Comparison of ENCODE assay signal across 16 cellular contexts in genomic region chr6:138833819-138834539, GRCh38. TPM values are rescaled to one million over a fixed set of nuclear protein-coding genes. Genes with fewer than 3 reads are reported as not detected.
DNase-seq lines count a peak whose midpoint lies in the region; ATAC-seq, FAIRE-seq and TF ChIP-seq lines count a peak whose summit lies in the region.
"Had no signal": no experiment of that assay in that cellular context is flagged by ENCODE, and none has a peak within 500 bp of the region (broad histone marks: within the 10 kb centered on the region; RNA-seq: fewer than 3 reads in every experiment).

No MANE protein-coding gene starts in this region.

- no peak overlapping the region for H2BK120ac ChIP-seq in mesendoderm (ENCODE audit: low read depth, low read length)

- H3K79me2 ChIP-seq in Karpas-422 (ENCODE audit: low read length) (no peaks in the 10 kb centered on the region), mesendoderm (ENCODE audit: control insufficient read depth, insufficient read depth, low read length) (no peaks in the 10 kb centered on the region)

- peak; percentile 27 for DNase-seq in Karpas-422
- peak; percentile 98 for DNase-seq in NCI-H2171 treated with DMSO at 0.1 percent for 48 hours (lab: John Stamatoyannopoulos, UW)
- DNase-seq in choroid plexus epithelial cell (ENCODE audit: low read depth): peak; percentile 75
- peak in 1 of 6 donors; percentile 22 for DNase-seq in pancreas
- no peak for DNase-seq in mesendoderm
- no peak for DNase-seq in activated gamma-delta T cell treated with Interleukin-2 at 50 U/mL for 16 hours
- DNase-seq: activated T-cell treated with anti-CD3 and anti-CD28 coated beads, Interleukin-2, amount 50 U/mL, for 48 hours; stimulated activated naive B cell treated with anti-CD40 and anti-IgM and Interleukin-4, amounts not matched to agents 10 μg/mL and 1 μg/mL and 100 μg/mL, for 72 hours had no signal

- H3K18ac ChIP-seq in mesendoderm (ENCODE audit: low read length): no peak overlapping the region

- no peaks in the 10 kb centered on the region for H3K79me1 ChIP-seq in mesendoderm (ENCODE audit: low read length)

- H3K9me2 ChIP-seq in Karpas-422 (replicated peaks; ENCODE audit: insufficient read depth, low read length): no peaks in the 10 kb centered on the region

- H4K20me1 ChIP-seq in Karpas-422 (ENCODE audit: insufficient read depth, low read depth, low read length): no peaks in the 10 kb centered on the region

- TF ChIP-seq CTCF in choroid plexus epithelial cell (conservative IDR thresholded peaks at IDR 0.05; ENCODE audit: low read depth, low read length): no peak
- TF ChIP-seq CTCF in pancreas (IDR thresholded peaks at IDR 0.05): no peak

- H2AFZ ChIP-seq in Karpas-422 (ENCODE audit: low read length): no peak overlapping the region
- H2AFZ ChIP-seq: neural progenitor cell had no signal

- 48 to 49% methylated on average over 4 of the region's 4 CpGs for WGBS in pancreas, 2 donors
- WGBS in mesendoderm (ENCODE audit: extremely low coverage, insufficient coverage, low lambda C conversion rate): no CpG with 5 or more reads among the region's 4 CpGs

- H2BK15ac ChIP-seq in mesendoderm (replicated peaks; ENCODE audit: low read depth): no peak overlapping the region

- H4K5ac ChIP-seq in mesendoderm (ENCODE audit: low read length): no peak overlapping the region

- no peak overlapping the region for H2BK5ac ChIP-seq in mesendoderm (ENCODE audit: low read length)

- H3K9ac ChIP-seq in Karpas-422 (ENCODE audit: low read length) (no peak overlapping the region), mesendoderm (ENCODE audit: low read length) (no peak overlapping the region)
- H3K9ac ChIP-seq: neural progenitor cell had no signal

- no peaks in the 10 kb centered on the region for H3K36me3 ChIP-seq in Karpas-422 (ENCODE audit: insufficient read depth, low read length)
- no peaks in the 10 kb centered on the region for H3K36me3 ChIP-seq in pancreas
- H3K36me3 ChIP-seq in mesendoderm (ENCODE audit: control insufficient read depth, insufficient read depth, low read length): no peaks in the 10 kb centered on the region
- H3K36me3 ChIP-seq: esophagus muscularis mucosa, neural progenitor cell had no signal

- H3K27me3 ChIP-seq in Karpas-422 (ENCODE audit: low read length) (no peaks in the 10 kb centered on the region), pancreas (no peaks in the 10 kb centered on the region), mesendoderm (ENCODE audit: insufficient read depth, low read length, poor library complexity) (no peaks in the 10 kb centered on the region)
- H3K27me3 ChIP-seq: esophagus muscularis mucosa, neural progenitor cell had no signal

- no peak overlapping the region for H4K8ac ChIP-seq in mesendoderm (ENCODE audit: low read depth, low read length)

- no peak overlapping the region for H3K4me3 ChIP-seq in Karpas-422 (ENCODE audit: low read length)
- H3K4me3 ChIP-seq in choroid plexus epithelial cell (ENCODE audit: low read depth, low read length): no peak overlapping the region
- no peak overlapping the region for H3K4me3 ChIP-seq in pancreas
- H3K4me3 ChIP-seq in mesendoderm (ENCODE audit: low read length): no peak overlapping the region
- H3K4me3 ChIP-seq: esophagus muscularis mucosa, neural progenitor cell had no signal

- ATAC-seq in pancreas (peak; percentile 50 to 79 (median 59)), HG03108 (IDR thresholded peaks at IDR 0.05; ENCODE audit: unreplicated experiment) (no peak), GM18909 (IDR thresholded peaks at IDR 0.05; ENCODE audit: poor library complexity, unreplicated experiment) (no peak)
- ATAC-seq: activated CD4-positive, CD25-positive, alpha-beta regulatory T cell treated with anti-CD3 and anti-CD28 coated beads, Interleukin-2, amount 50 U/mL, for 24 hours; stimulated activated naive B cell treated with anti-CD40 and anti-IgM and Interleukin-4, amounts not matched to agents 10 μg/mL and 1 μg/mL and 100 μg/mL, for 72 hours had no signal

- no peaks in the 10 kb centered on the region for H3K4me1 ChIP-seq in Karpas-422 (ENCODE audit: low read length)
- H3K4me1 ChIP-seq in pancreas: no peaks in the 10 kb centered on the region
- no peaks in the 10 kb centered on the region for H3K4me1 ChIP-seq in mesendoderm (ENCODE audit: control insufficient read depth, low read depth, low read length)
- H3K4me1 ChIP-seq: neural progenitor cell had no signal

- H3K9me3 ChIP-seq in Karpas-422 (ENCODE audit: low read length): no peaks in the 10 kb centered on the region
- H3K9me3 ChIP-seq in pancreas: no peaks in the 10 kb centered on the region
- H3K9me3 ChIP-seq: esophagus muscularis mucosa had no signal

- H3K4me2 ChIP-seq in Karpas-422 (ENCODE audit: low read depth, low read length, poor library complexity, severe bottlenecking) (no peak overlapping the region), mesendoderm (ENCODE audit: low read length) (no peak overlapping the region)
- H3K4me2 ChIP-seq: neural progenitor cell had no signal

- intact Hi-C loops in pancreas (cut with DNase I): no loop called here

- H3K4ac ChIP-seq in mesendoderm (ENCODE audit: low read depth, low read length): no peak overlapping the region

- H3K23ac ChIP-seq in mesendoderm (ENCODE audit: low read length): no peak overlapping the region

- H3K27ac ChIP-seq in Karpas-422 (ENCODE audit: low read length) (no peak overlapping the region), pancreas (no peak overlapping the region), mesendoderm (ENCODE audit: low read depth, low read length) (no peak overlapping the region)
- H3K27ac ChIP-seq: esophagus muscularis mucosa, neural progenitor cell had no signal

- FAIRE-seq in pancreas (lab: Jason Lieb, UNC): no peak

- no peak overlapping the region for H3K56ac ChIP-seq in mesendoderm (ENCODE audit: low read length)

- H2AK5ac ChIP-seq in mesendoderm (ENCODE audit: low read length): no peak overlapping the region

RNA-seq across cellular contexts. Expression of gene ECT2L, which starts 38.1 kb away (rescaled TPM):
- total RNA-seq in Karpas-422 (2014; rRNA removed; shearing (Covaris generic); ENCODE audit: low replicate concordance): not detected in 2 replicates
- under 1 TPM in 2 of 6 donors, not detected in 4; 0.03 TPM for total RNA-seq in pancreas
- polyA plus RNA-seq in pancreas: under 1 TPM in 1 of 2 donors, not detected in 1; 0.05 TPM
- polyA plus RNA-seq in mesendoderm (2013, experiment 1 of 2): not detected
- polyA plus RNA-seq in mesendoderm (2013, experiment 2 of 2): not detected
- total RNA-seq: HT1080, NCI-H460 had no signal
- polyA plus RNA-seq: CD14-positive monocyte had no signal

Comparison
In these comparisons a context has a peak if more than half of its experiments do, and no peak if none do; other contexts are left out.
1. DNase-seq: peak in Karpas-422 (single experiment), NCI-H2171 treated with DMSO at 0.1 percent for 48 hours (single experiment) and choroid plexus epithelial cell (single experiment); none in mesendoderm (single experiment) and activated gamma-delta T cell treated with Interleukin-2 at 50 U/mL for 16 hours (single experiment).
2. ATAC-seq: peak in pancreas (4 of 4); none in HG03108 (single experiment) and GM18909 (single experiment).